In genomic region chr9:37464426-37465248, GRCh38 we compare ENCODE assay signal across 8 cellular contexts. TPM values are rescaled to one million over a fixed set of nuclear protein-coding genes. Genes with fewer than 3 reads are reported as not detected.
DNase-seq lines count a peak whose midpoint lies in the region; ATAC-seq and TF ChIP-seq lines count a peak whose summit lies in the region.

No MANE protein-coding gene starts in this region.

- H3K9me3 Mint-ChIP-seq in WTC11: no peaks in the 10 kb centered on the region

- H3K27ac Mint-ChIP-seq in WTC11: peak overlapping the region; percentile 99

- H3K4me3 ChIP-seq in HFF-Myc (replicated peaks; ENCODE audit: low read depth, low read length): peak overlapping the region; percentile 91
- peak overlapping the region; percentile 97 for H3K4me3 ChIP-seq in coronary artery
- peak overlapping the region; percentile 82 to 98 (median 91) for H3K4me3 ChIP-seq in right lobe of liver

- H3K36me3 Mint-ChIP-seq in WTC11: peaks cover 12% of the 10 kb centered on the region

- TF ChIP-seq CTCF in HFF-Myc (IDR thresholded peaks at IDR 0.05; ENCODE audit: low read depth, low read length, missing control alignments) (no peak), WTC11 (IDR thresholded peaks at IDR 0.05) (no peak), coronary artery (IDR thresholded peaks at IDR 0.05) (no peak), right lobe of liver (IDR thresholded peaks at IDR 0.05) (no peak)

- CTCF ChIA-PET in WTC11 (lab: Charles Lee): interaction anchor here (0.6 to 2.2 kb wide), 4 partner anchors 17 to 936 kb away, joined by 3 to 16 read pairs (median 4); no protein-coding TSS in a partner anchor

- POLR2A ChIA-PET in WTC11 (lab: Charles Lee): interaction anchor here (0.8 to 1.9 kb wide), 3 partner anchors 8 to 21 kb away, joined by 3 to 7 read pairs (median 4); partner anchors contain the start of gene POLR1E

- no peaks in the 10 kb centered on the region for H3K27me3 Mint-ChIP-seq in WTC11 (ENCODE audit: low read depth)

- H3K4me3 Mint-ChIP-seq in WTC11: peak overlapping the region; percentile 98

- peaks cover 0 to 24% (median 3%) of the 10 kb centered on the region in 4 donors for H3K4me1 ChIP-seq in right lobe of liver

- H3K9me3 ChIP-seq in right lobe of liver: no peaks in the 10 kb centered on the region

- 2% methylated on average over 4 of the region's 47 CpGs for WGBS in right lobe of liver (ENCODE audit: insufficient coverage, low coverage, low lambda C conversion rate, missing lambda C conversion rate)

- ATAC-seq in WTC11 (peak; percentile 1), right lobe of liver (peak; percentile 49 to 62 (median 61))

- H3K27ac ChIP-seq in coronary artery (peak overlapping the region; percentile 99 to 100), right lobe of liver (peak overlapping the region; percentile 88 to 95 (median 94))

- intact Hi-C loops in right lobe of liver (cut with DNase I): no loop called here

- no peaks in the 10 kb centered on the region for H3K36me3 ChIP-seq in right lobe of liver

- peaks cover 31% of the 10 kb centered on the region for H3K4me1 Mint-ChIP-seq in WTC11

- TF ChIP-seq POLR2A in right lobe of liver (IDR thresholded peaks at IDR 0.05): peak; percentile 50

- DNase-seq in NCI-H2107 (lab: John Stamatoyannopoulos, UW) (peak; percentile 51), NCI-H2107 treated with DMSO at 0.1 percent for 48 hours (lab: John Stamatoyannopoulos, UW; ENCODE audit: unreplicated experiment) (no peak), HFF-Myc (ENCODE audit: extremely low read depth, low read depth) (no peak), NAMALWA (ENCODE audit: low spot score) (peak; percentile 86), WTC11 (ENCODE audit: low spot score) (peak; percentile 93), coronary artery (ENCODE audit: low spot score) (peak; percentile 91), right lobe of liver (peak; percentile 79 to 85 (median 83))
- DNase-seq in stimulated activated CD4-positive, alpha-beta T cell treated with anti-CD3 and anti-CD28 coated beads, Interleukin-4, amount 100 ng/mL, for 24 hours: peak; percentile 69

- no peaks in the 10 kb centered on the region for H3K27me3 ChIP-seq in right lobe of liver

TF ChIP-seq in WTC11, 78 proteins besides CTCF, POLR2A, EP300 and RAD21:
- 0 out of 2 replicates have a peak, but pooled peaks have one; percentile 45 for TF ChIP-seq ETV6 (CRISPR knock-in tag; IDR thresholded peaks at IDR 0.05)
- peak; percentile 59; the same call in 1 of the 2 replicates for TF ChIP-seq FOXP1 (CRISPR knock-in tag; IDR thresholded peaks at IDR 0.05; ENCODE audit: borderline replicate concordance)
- no peak for TF ChIP-seq SP1 (CRISPR knock-in tag; conservative IDR thresholded peaks at IDR 0.05)
- TF ChIP-seq KAT7 (CRISPR knock-in tag; IDR thresholded peaks at IDR 0.05; ENCODE audit: borderline replicate concordance): no peak
- TF ChIP-seq E2F1 (CRISPR knock-in tag; IDR thresholded peaks at IDR 0.05): no peak
- TF ChIP-seq USF1 (CRISPR knock-in tag; IDR thresholded peaks at IDR 0.05): peak; percentile 82
- TF ChIP-seq FOXJ3 (CRISPR knock-in tag; IDR thresholded peaks at IDR 0.05; ENCODE audit: borderline replicate concordance): no peak
- 0 out of 2 replicates have a peak, but pooled peaks have one; percentile 10 for TF ChIP-seq TEAD1 (CRISPR knock-in tag; IDR thresholded peaks at IDR 0.05)
- peak; percentile 72 for TF ChIP-seq USF2 (CRISPR knock-in tag; IDR thresholded peaks at IDR 0.05)
- TF ChIP-seq JUN (CRISPR knock-in tag; IDR thresholded peaks at IDR 0.05): 0 out of 2 replicates have a peak, but pooled peaks have one; percentile 48
- 0 out of 2 replicates have a peak, but pooled peaks have one; percentile 19 for TF ChIP-seq MYBL2 (CRISPR knock-in tag; IDR thresholded peaks at IDR 0.05)
- no peak for TF ChIP-seq GRHL2 (CRISPR knock-in tag; IDR thresholded peaks at IDR 0.05; ENCODE audit: insufficient replicate concordance, severe bottlenecking)
- TF ChIP-seq TEAD4 (CRISPR knock-in tag; IDR thresholded peaks at IDR 0.05): 0 out of 2 replicates have a peak, but pooled peaks have one; percentile 30
- peak; percentile 83 for TF ChIP-seq MAX (CRISPR knock-in tag; IDR thresholded peaks at IDR 0.05)
- TF ChIP-seq ZNF232 (CRISPR knock-in tag; IDR thresholded peaks at IDR 0.05): peak; percentile 11; the same call in 1 of the 2 replicates
TF ChIP-seq in WTC11: peak in this region for 10.

RNA-seq across cellular contexts. Expression of gene ZBTB5, which starts 0.6 kb away (rescaled TPM):
- total RNA-seq in WTC11 (2021) (13.2 to 16.7 TPM (median 13.6 TPM) in 3 replicates), right lobe of liver (1 to 10 TPM; 4.3 to 6.6 (median 5.5) TPM)

RNA-seq across cellular contexts. Expression of gene POLR1E, which starts 21.1 kb away (rescaled TPM):
- total RNA-seq in WTC11 (2021) (31.4 to 39.6 TPM (median 38.8 TPM) in 3 replicates), right lobe of liver (10 to 100 TPM; 11.7 to 18.1 (median 14.4) TPM)

RNA-seq across cellular contexts. Expression of gene GRHPR, which starts 42.1 kb away (rescaled TPM):
- total RNA-seq in WTC11 (2021) (80.7 to 103 TPM (median 102 TPM) in 3 replicates), right lobe of liver (100 to 1,000 TPM; 159 to 424 (median 359) TPM)

Comparison
In these comparisons a context has a peak if more than half of its experiments do, and no peak if none do; other contexts are left out.
1. DNase-seq: peak in NCI-H2107 (single experiment), NAMALWA (single experiment), WTC11 (single experiment), coronary artery (single experiment), right lobe of liver (3 of 3) and stimulated activated CD4-positive, alpha-beta T cell treated with anti-CD3 and anti-CD28 coated beads, Interleukin-4, amount 100 ng/mL, for 24 hours (single experiment); none in NCI-H2107 treated with DMSO at 0.1 percent for 48 hours (single experiment) and HFF-Myc (single experiment).
2. Peak in every context shown above with its lines, with median percentiles within 50 percentile points of each other: H3K4me3 ChIP-seq.